13 cellular contexts compared by ENCODE assay signal in the genomic region with DNA sequence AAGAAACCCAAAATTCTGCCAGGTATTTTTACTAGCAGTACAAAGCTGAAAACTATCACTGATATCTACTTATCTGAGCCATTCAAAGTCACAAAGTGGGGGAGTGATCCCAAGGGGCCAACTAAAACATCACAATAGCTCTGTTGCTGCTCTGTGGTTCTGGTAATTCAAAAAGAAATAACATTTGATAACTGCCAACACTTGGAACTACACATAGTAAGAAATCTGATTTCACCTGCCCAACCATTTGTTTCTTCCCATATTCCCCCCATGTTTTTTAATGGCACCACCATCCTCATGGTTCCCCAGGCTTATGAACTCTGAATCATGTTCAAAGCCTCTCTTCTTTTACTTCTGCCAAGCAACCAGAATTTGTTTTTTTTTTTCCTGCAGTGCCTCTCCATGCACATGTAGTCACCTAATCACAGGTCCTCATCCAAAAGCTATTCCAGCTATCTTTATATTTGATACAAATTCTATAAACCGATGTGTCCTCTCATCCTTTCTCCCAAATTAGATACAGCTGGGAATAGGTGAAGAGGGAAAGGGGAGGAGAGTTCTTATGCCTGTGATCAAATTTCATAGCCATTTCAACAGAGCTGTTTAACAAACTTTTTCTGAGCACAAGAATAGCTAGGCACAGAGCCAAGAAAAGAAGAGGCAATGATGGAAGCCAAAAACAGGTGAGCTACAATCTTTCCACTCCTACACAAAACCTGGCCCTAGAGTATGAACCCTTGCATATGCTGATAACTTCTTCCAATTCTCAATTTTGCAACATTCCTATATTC. TPM values are rescaled to one million over a fixed set of nuclear protein-coding genes. Genes with fewer than 3 reads are reported as not detected.
DNase-seq lines count a peak whose midpoint lies in the region; ATAC-seq and TF ChIP-seq lines count a peak whose summit lies in the region.
"Had no signal": no experiment of that assay in that cellular context is flagged by ENCODE, and none has a peak within 500 bp of the region (broad histone marks: within the 10 kb centered on the region; RNA-seq: fewer than 3 reads in every experiment).

No MANE protein-coding gene starts in this region.

- no peak for TF ChIP-seq CTCF in natural killer cell (IDR thresholded peaks at IDR 0.05)

- H3K4me1 Mint-ChIP-seq in natural killer cell, result peaks cover 35 to 44% of the 10 kb centered on the region in 2 donors
- H3K4me1 Mint-ChIP-seq in natural killer cell treated with Interleukin-12 subunit alpha and Interleukin-12 subunit beta and Interleukin-15 and Interleukin-18, amount 100 ng/mL, for 72 hours (ENCODE audit: low read depth in 2 of 2), result peaks cover 16 to 37% of the 10 kb centered on the region in 2 donors
- peaks cover 57% of the 10 kb centered on the region for H3K4me1 Mint-ChIP-seq in activated naive CD8-positive, alpha-beta T cell treated with anti-CD3 and anti-CD28 coated beads, Interleukin-2, amount 50 U/mL, for 24 hours

- H3K4me3 Mint-ChIP-seq in natural killer cell, result no peak overlapping the region
- H3K4me3 Mint-ChIP-seq in natural killer cell treated with Interleukin-12 subunit alpha and Interleukin-12 subunit beta and Interleukin-15 and Interleukin-18, amount 100 ng/mL, for 72 hours, result no peak overlapping the region
- no peak overlapping the region for H3K4me3 Mint-ChIP-seq in activated naive CD8-positive, alpha-beta T cell treated with anti-CD3 and anti-CD28 coated beads, Interleukin-2, amount 50 U/mL, for 24 hours
- H3K4me3 Mint-ChIP-seq: activated B cell treated with CpG ODN at 0.5 μM for 24 hours had no signal

- intact Hi-C loops in natural killer cell (cut with micrococcal nuclease), result no loop called here

- no peaks in the 10 kb centered on the region for H3K36me3 Mint-ChIP-seq in natural killer cell
- no peaks in the 10 kb centered on the region for H3K36me3 Mint-ChIP-seq in natural killer cell treated with Interleukin-12 subunit alpha and Interleukin-12 subunit beta and Interleukin-15 and Interleukin-18, amount 100 ng/mL, for 72 hours
- H3K36me3 Mint-ChIP-seq in activated naive CD8-positive, alpha-beta T cell treated with anti-CD3 and anti-CD28 coated beads, Interleukin-2, amount 50 U/mL, for 24 hours (ENCODE audit: low read depth), result no peaks in the 10 kb centered on the region

- DNase-seq in natural killer cell, result no peak
- no peak for DNase-seq in natural killer cell treated with Interleukin-12 subunit alpha and Interleukin-12 subunit beta and Interleukin-15 and Interleukin-18, amount 100 ng/mL, for 72 hours (ENCODE audit: low spot score)
- peak; percentile 34 for DNase-seq in M059J (ENCODE audit: low read depth)
- no peak for DNase-seq in activated naive CD8-positive, alpha-beta T cell treated with anti-CD3 and anti-CD28 coated beads, Interleukin-2, amount 50 U/mL, for 24 hours
- no peak for DNase-seq in stimulated activated CD4-positive, alpha-beta T cell treated with anti-CD3 and anti-CD28 coated beads, Interleukin-15, amount 100 ng/mL, for 24 hours
- DNase-seq in islet precursor cell, result no peak
- DNase-seq: activated B cell treated with CpG ODN at 0.5 μM for 24 hours, activated T-cell treated with anti-CD3 and anti-CD28 coated beads for 4 hours, retina had no signal

- peak overlapping the region; percentile 6 to 86 for H3K27ac Mint-ChIP-seq in natural killer cell
- no peak overlapping the region for H3K27ac Mint-ChIP-seq in natural killer cell treated with Interleukin-12 subunit alpha and Interleukin-12 subunit beta and Interleukin-15 and Interleukin-18, amount 100 ng/mL, for 72 hours
- H3K27ac Mint-ChIP-seq in activated naive CD8-positive, alpha-beta T cell treated with anti-CD3 and anti-CD28 coated beads, Interleukin-2, amount 50 U/mL, for 24 hours, result peak overlapping the region; percentile 11
- H3K27ac Mint-ChIP-seq: activated B cell treated with CpG ODN at 0.5 μM for 24 hours had no signal

- ATAC-seq in natural killer cell (no peak), GM18873 (IDR thresholded peaks at IDR 0.05; ENCODE audit: low FRiP score, unreplicated experiment) (no peak), HG03097 (IDR thresholded peaks at IDR 0.05; ENCODE audit: low FRiP score, unreplicated experiment) (no peak)
- no peak for ATAC-seq in natural killer cell treated with Interleukin-12 subunit alpha and Interleukin-12 subunit beta and Interleukin-15 and Interleukin-18, amount 100 ng/mL, for 72 hours
- ATAC-seq in activated naive CD8-positive, alpha-beta T cell treated with anti-CD3 and anti-CD28 coated beads, Interleukin-2, amount 50 U/mL, for 24 hours, result no peak
- ATAC-seq: SK-N-SH treated with all-trans-retinoic acid at 6 μM for 48 hours had no signal

- H3K9me3 Mint-ChIP-seq in natural killer cell, result no peaks in the 10 kb centered on the region
- no peaks in the 10 kb centered on the region for H3K9me3 Mint-ChIP-seq in natural killer cell treated with Interleukin-12 subunit alpha and Interleukin-12 subunit beta and Interleukin-15 and Interleukin-18, amount 100 ng/mL, for 72 hours
- H3K9me3 Mint-ChIP-seq in activated naive CD8-positive, alpha-beta T cell treated with anti-CD3 and anti-CD28 coated beads, Interleukin-2, amount 50 U/mL, for 24 hours, result no peaks in the 10 kb centered on the region
- H3K9me3 Mint-ChIP-seq: activated B cell treated with CpG ODN at 0.5 μM for 24 hours had no signal

- no peaks in the 10 kb centered on the region for H3K27me3 Mint-ChIP-seq in natural killer cell (ENCODE audit: low read depth in 2 of 2)
- peaks cover 0 to 5% of the 10 kb centered on the region in 2 donors for H3K27me3 Mint-ChIP-seq in natural killer cell treated with Interleukin-12 subunit alpha and Interleukin-12 subunit beta and Interleukin-15 and Interleukin-18, amount 100 ng/mL, for 72 hours
- no peaks in the 10 kb centered on the region for H3K27me3 Mint-ChIP-seq in activated naive CD8-positive, alpha-beta T cell treated with anti-CD3 and anti-CD28 coated beads, Interleukin-2, amount 50 U/mL, for 24 hours
- H3K27me3 Mint-ChIP-seq: activated B cell treated with CpG ODN at 0.5 μM for 24 hours had no signal

RNA-seq across cellular contexts. Expression of a gene that starts 7.7 kb away (rescaled TPM):
- total RNA-seq in natural killer cell, result 10 to 100 TPM in 2 of 3 donors, 1 to 10 TPM in 1; 10.0 to 16.7 (median 11.5) TPM
- 10 to 100 TPM; 10.1 to 13.6 TPM for total RNA-seq in natural killer cell treated with Interleukin-12 subunit alpha and Interleukin-12 subunit beta and Interleukin-15 and Interleukin-18, amount 100 ng/mL, for 72 hours
- total RNA-seq in M059J (2014; rRNA removed; shearing (Covaris generic)), result 18.5 and 29.5 TPM in 2 replicates

RNA-seq across cellular contexts. Expression of a gene that starts 48.5 kb away (rescaled TPM):
- total RNA-seq in natural killer cell, result not detected
- total RNA-seq in natural killer cell treated with Interleukin-12 subunit alpha and Interleukin-12 subunit beta and Interleukin-15 and Interleukin-18, amount 100 ng/mL, for 72 hours, result not detected
- 0.02 and 0.12 TPM in 2 replicates for total RNA-seq in M059J (2014; rRNA removed; shearing (Covaris generic))
- total RNA-seq: activated B cell treated with CpG ODN at 0.5 μM for 24 hours, ascending aorta had no signal

Comparison
In these comparisons a context has a peak if more than half of its experiments do, and no peak if none do; other contexts are left out.
1. H3K27ac Mint-ChIP-seq: peak in natural killer cell (2 of 2) and activated naive CD8-positive, alpha-beta T cell treated with anti-CD3 and anti-CD28 coated beads, Interleukin-2, amount 50 U/mL, for 24 hours (single experiment); none in natural killer cell treated with Interleukin-12 subunit alpha and Interleukin-12 subunit beta and Interleukin-15 and Interleukin-18, amount 100 ng/mL, for 72 hours (0 of 2).